In the genomic region with DNA sequence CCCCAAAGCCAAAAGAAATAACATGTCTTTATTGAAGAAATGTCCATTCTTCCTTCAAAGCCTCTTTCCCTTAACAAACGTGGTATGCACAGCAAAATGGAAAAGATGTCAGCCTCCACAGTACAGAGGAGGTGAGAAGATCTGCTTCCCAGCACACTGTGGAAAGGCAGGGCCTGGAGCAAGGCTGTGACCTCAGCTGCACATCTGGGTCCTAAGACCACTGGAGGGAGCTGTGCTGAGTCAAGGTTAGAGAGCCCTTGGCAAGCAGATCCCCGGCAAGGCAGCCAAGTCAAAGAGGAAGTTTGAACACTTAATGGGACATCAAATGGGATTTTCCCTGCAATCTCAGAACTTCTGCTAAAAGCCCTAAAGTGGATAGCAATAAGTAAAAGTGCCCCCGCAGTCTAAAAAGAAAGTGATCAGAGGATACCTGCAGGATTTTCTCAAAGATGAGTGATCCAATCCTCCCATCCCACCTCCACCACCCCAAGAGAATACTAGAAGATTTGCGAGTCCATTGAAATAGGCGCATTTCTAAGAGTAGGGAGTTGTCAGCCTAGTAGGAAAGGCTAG, we compare ENCODE assay signal across 8 cellular contexts. TPM values are rescaled to one million over a fixed set of nuclear protein-coding genes. Genes with fewer than 3 reads are reported as not detected.
DNase-seq lines count a peak whose midpoint lies in the region; ATAC-seq, FAIRE-seq and TF ChIP-seq lines count a peak whose summit lies in the region.

No MANE protein-coding gene starts in this region.

- CTCF ChIA-PET in activated CD4-positive, alpha-beta T cell treated with anti-CD3 and anti-CD28 coated beads for 36 hours (lab: Charles Lee), result interaction anchor here (0.7 to 2.3 kb wide), 2 partner anchors 28 to 35 kb away, joined by 3 to 10 read pairs; no protein-coding TSS in a partner anchor
- CTCF ChIA-PET in GM12878 (lab: Yijun Ruan, JAX), result interaction anchor here (0.6 to 4.0 kb wide), 7 partner anchors 11 to 726 kb away, joined by 3 to 30 read pairs (median 4); no protein-coding TSS in a partner anchor
- CTCF ChIA-PET in HepG2 (lab: Yijun Ruan, JAX; ENCODE audit: low intra/inter-chr PET ratio, low total read pairs), result interaction anchor here (1.1 kb wide), 1 partner anchor 22 kb away, joined by 3 read pairs; no protein-coding TSS in a partner anchor

- peak; percentile 50 to 60 (median 55); a peak in 5 of 6 replicates for TF ChIP-seq CTCF in GM12878 (IDR thresholded peaks at IDR 0.05 in 2 of 3, conservative IDR thresholded peaks at IDR 0.05 in 1 of 3; ENCODE audit: control insufficient read depth in 2 of 3, extremely low read depth in 1 of 3, insufficient read depth in 1 of 3, low read depth in 3 of 3, low read length in 3 of 3)
- peak; percentile 89 for TF ChIP-seq CTCF in HepG2 (CRISPR knock-in tag; IDR thresholded peaks at IDR 0.05)

- H3K27me3 Mint-ChIP-seq in activated CD4-positive, alpha-beta T cell treated with anti-CD3 and anti-CD28 coated beads for 36 hours, result peaks cover 20% of the 10 kb centered on the region

- H3K4me3 Mint-ChIP-seq in activated CD4-positive, alpha-beta T cell treated with anti-CD3 and anti-CD28 coated beads for 36 hours, result no peak overlapping the region

- H3K36me3 Mint-ChIP-seq in activated CD4-positive, alpha-beta T cell treated with anti-CD3 and anti-CD28 coated beads for 36 hours (ENCODE audit: low read depth), result no peaks in the 10 kb centered on the region

- H3K27me3 ChIP-seq in MG63, result no peaks in the 10 kb centered on the region
- H3K27me3 ChIP-seq in GM12878 (replicated peaks in 1 of 2; ENCODE audit: control insufficient read depth in 2 of 2, insufficient read depth in 2 of 2, low read length in 1 of 2), result no peaks in the 10 kb centered on the region; a peak in 2 of 4 replicates
- H3K27me3 ChIP-seq in HepG2 (ENCODE audit: control insufficient read depth in 1 of 2, insufficient read depth in 2 of 2, low read length in 2 of 2), result no peaks in the 10 kb centered on the region
- H3K27me3 ChIP-seq in neuronal stem cell (ENCODE audit: control insufficient read depth in 3 of 3, insufficient read depth in 3 of 3, low read depth in 1 of 3, low read length in 3 of 3), result no peaks in the 10 kb centered on the region

- ATAC-seq in activated CD4-positive, alpha-beta T cell treated with anti-CD3 and anti-CD28 coated beads for 36 hours, result no peak
- ATAC-seq in GM12878, result peak; percentile 87
- ATAC-seq in HepG2, result peak; percentile 82
- no peak for ATAC-seq in GM19395 (IDR thresholded peaks at IDR 0.05; ENCODE audit: unreplicated experiment)

- H2BK12ac ChIP-seq in neuronal stem cell (ENCODE audit: low read length), result no peak overlapping the region

- FAIRE-seq in GM12878 (lab: Jason Lieb, UNC), result no peak
- FAIRE-seq in HepG2 (lab: Jason Lieb, UNC), result peak; percentile 80

- H4K91ac ChIP-seq in neuronal stem cell (ENCODE audit: low read depth, low read length, poor library complexity), result no peak overlapping the region

- no peak overlapping the region for H3K4ac ChIP-seq in neuronal stem cell (ENCODE audit: low read length)

- no peak for TF ChIP-seq EP300 in GM12878 (IDR thresholded peaks at IDR 0.05; ENCODE audit: borderline replicate concordance in 1 of 2, control insufficient read depth in 1 of 2, low read depth in 2 of 2, low read length in 2 of 2)
- peak in 1 of 2 experiments; percentile 6; a peak in 1 of 4 replicates for TF ChIP-seq EP300 in HepG2 (IDR thresholded peaks at IDR 0.05; ENCODE audit: low read depth in 2 of 2, low read length in 2 of 2)
- TF ChIP-seq EP300 in HepG2 (CRISPR knock-in tag; IDR thresholded peaks at IDR 0.05; ENCODE audit: borderline replicate concordance), result no peak

- H3K4me3 ChIP-seq in MG63 (no peak overlapping the region), GM12878 (no peak overlapping the region), HepG2 (replicated peaks in 1 of 3; ENCODE audit: insufficient read depth in 1 of 3, low read depth in 2 of 3, low read length in 3 of 3) (no peak overlapping the region), neuronal stem cell (ENCODE audit: low read length in 2 of 2) (no peak overlapping the region)

- POLR2A ChIA-PET in activated CD4-positive, alpha-beta T cell treated with anti-CD3 and anti-CD28 coated beads for 36 hours (lab: Charles Lee), result no interaction called here
- POLR2A ChIA-PET in GM12878 (lab: Charles Lee) (no interaction called here), HepG2 (lab: Yijun Ruan, JAX) (interaction anchor here (1.2 to 4.3 kb wide), 3 partner anchors 41 to 72 kb away, joined by 4 to 36 read pairs (median 6); a partner anchor contains a TSS)

- H4K20me1 ChIP-seq in GM12878 (ENCODE audit: control insufficient read depth, insufficient read depth) (no peaks in the 10 kb centered on the region), HepG2 (ENCODE audit: insufficient read depth, low read length) (no peaks in the 10 kb centered on the region)

- peak; percentile 30 for DNase-seq in activated CD4-positive, alpha-beta T cell treated with anti-CD3 and anti-CD28 coated beads for 36 hours
- no peak for DNase-seq in activated CD4-positive, alpha-beta T cell treated with anti-CD3 and anti-CD28 coated beads for 4 hours
- DNase-seq in MG63 (peak; percentile 81), GM12878 (ENCODE audit: low read depth, low spot score) (peak; percentile 1), HepG2 (ENCODE audit: low spot score) (peak; percentile 80), neuronal stem cell (ENCODE audit: low spot score) (no peak), cerebellum (ENCODE audit: low spot score) (no peak)

- no peaks in the 10 kb centered on the region for H3K79me1 ChIP-seq in neuronal stem cell (ENCODE audit: low read depth, low read length)

- no peak overlapping the region for H3K18ac ChIP-seq in neuronal stem cell (ENCODE audit: low read length)

- H3K4me1 Mint-ChIP-seq in activated CD4-positive, alpha-beta T cell treated with anti-CD3 and anti-CD28 coated beads for 36 hours, result no peaks in the 10 kb centered on the region

- 44% methylated on average over 5 of the region's 5 CpGs for WGBS in GM12878 (ENCODE audit: insufficient coverage, insufficient replicate concordance, low lambda C conversion rate, missing lambda C conversion rate)
- 39% methylated on average over 5 of the region's 5 CpGs for WGBS in HepG2 (ENCODE audit: low lambda C conversion rate)
- no CpG with 5 or more reads among the region's 5 CpGs for WGBS in neuronal stem cell (ENCODE audit: extremely low coverage in 2 of 2, insufficient read length in 2 of 2, insufficient replicate concordance in 1 of 2), 2 donors

- H3K9me3 Mint-ChIP-seq in activated CD4-positive, alpha-beta T cell treated with anti-CD3 and anti-CD28 coated beads for 36 hours (ENCODE audit: low read depth), result no peaks in the 10 kb centered on the region

- H3K4me2 ChIP-seq in GM12878 (ENCODE audit: control insufficient read depth, insufficient read depth) (no peak overlapping the region), HepG2 (ENCODE audit: low read depth, low read length) (no peak overlapping the region), neuronal stem cell (ENCODE audit: insufficient read depth, low read length, poor library complexity, severe bottlenecking) (no peak overlapping the region)

- no peak overlapping the region for H2BK120ac ChIP-seq in neuronal stem cell (ENCODE audit: low read depth, low read length)

- no peak overlapping the region for H2AK5ac ChIP-seq in neuronal stem cell (ENCODE audit: low read depth, low read length)

- no peak overlapping the region for H3K27ac Mint-ChIP-seq in activated CD4-positive, alpha-beta T cell treated with anti-CD3 and anti-CD28 coated beads for 36 hours

- RAD21 ChIA-PET in GM12878 (lab: Charles Lee; ENCODE audit: unreplicated experiment), result interaction anchor here (0.7 to 1.6 kb wide), 2 partner anchors 14 to 28 kb away, joined by 3 to 6 read pairs; no protein-coding TSS in a partner anchor

- no peak overlapping the region for H2BK15ac ChIP-seq in neuronal stem cell (ENCODE audit: low read length)

- H3K9me3 ChIP-seq in MG63, result no peaks in the 10 kb centered on the region
- H3K9me3 ChIP-seq in GM12878 (replicated peaks; ENCODE audit: control insufficient read depth, insufficient read depth, low read length), result no peaks in the 10 kb centered on the region
- no peaks in the 10 kb centered on the region for H3K9me3 ChIP-seq in HepG2 (ENCODE audit: low read length)
- H3K9me3 ChIP-seq in neuronal stem cell (replicated peaks in 1 of 2; ENCODE audit: control insufficient read depth in 2 of 2, insufficient read depth in 1 of 2, low read depth in 1 of 2, low read length in 2 of 2), result no peaks in the 10 kb centered on the region

- H3K14ac ChIP-seq in neuronal stem cell (ENCODE audit: low read length), result no peak overlapping the region

- no peak overlapping the region for H2BK5ac ChIP-seq in neuronal stem cell (ENCODE audit: low read length)

- H3K9ac ChIP-seq in GM12878 (ENCODE audit: control insufficient read depth, insufficient read depth, low read length) (no peak overlapping the region), HepG2 (ENCODE audit: insufficient read depth, low read depth, low read length) (no peak overlapping the region), neuronal stem cell (ENCODE audit: low read depth, low read length, poor library complexity) (no peak overlapping the region)

- H3K23ac ChIP-seq in neuronal stem cell (ENCODE audit: low read depth, low read length, poor library complexity), result no peak overlapping the region

- H3K79me2 ChIP-seq in GM12878 (ENCODE audit: control insufficient read depth, insufficient read depth, low read length), result no peaks in the 10 kb centered on the region
- H3K79me2 ChIP-seq in HepG2 (ENCODE audit: insufficient read depth, low read length), result no peaks in the 10 kb centered on the region

- intact Hi-C loops in activated CD4-positive, alpha-beta T cell treated with anti-CD3 and anti-CD28 coated beads for 36 hours (cut with DNase I, micrococcal nuclease), result no loop called here
- intact Hi-C loops in GM12878 (cut with micrococcal nuclease; ENCODE audit: unreplicated experiment), result no loop called here
- intact Hi-C loops in HepG2 (cut with micrococcal nuclease; ENCODE audit: unreplicated experiment), result loop anchor here (5.0 kb wide), 2 partner anchors 43 to 102 kb away; a partner anchor contains a TSS

- no peak overlapping the region for H3K27ac ChIP-seq in GM12878 (ENCODE audit: control insufficient read depth, insufficient read depth)
- no peak overlapping the region for H3K27ac ChIP-seq in HepG2 (ENCODE audit: extremely low read length, insufficient read depth, low read length)
- no peak overlapping the region for H3K27ac ChIP-seq in neuronal stem cell (replicated peaks; ENCODE audit: low read length)

- TF ChIP-seq RAD21 in GM12878 (IDR thresholded peaks at IDR 0.05; ENCODE audit: insufficient read depth, low read depth, low read length) (no peak), HepG2 (CRISPR knock-in tag; IDR thresholded peaks at IDR 0.05) (peak; percentile 46; the same call in 1 of the 2 replicates)

- SMC1A ChIA-PET in GM12878 (lab: Charles Lee; ENCODE audit: uncharacterized antibody, unreplicated experiment), result interaction anchor here (2.3 kb wide), 1 partner anchor 28 kb away, joined by 7 read pairs; no protein-coding TSS in a partner anchor

- no peak overlapping the region for H4K8ac ChIP-seq in neuronal stem cell (ENCODE audit: low read depth, low read length)

- BruUV-seq in GM12878 (replicated peaks; lab: Mats Ljungman, UMichigan) (no TSS peak), HepG2 (replicated peaks; lab: Mats Ljungman, UMichigan) (no TSS peak)

- H3K36me3 ChIP-seq in MG63, result no peaks in the 10 kb centered on the region
- no peaks in the 10 kb centered on the region for H3K36me3 ChIP-seq in GM12878 (ENCODE audit: control insufficient read depth in 2 of 2, insufficient read depth in 2 of 2, low read length in 1 of 2)
- H3K36me3 ChIP-seq in HepG2 (replicated peaks in 1 of 2; ENCODE audit: control insufficient read depth in 1 of 2, insufficient read depth in 2 of 2, low read length in 2 of 2), result no peaks in the 10 kb centered on the region
- no peaks in the 10 kb centered on the region for H3K36me3 ChIP-seq in neuronal stem cell (replicated peaks in 1 of 2; ENCODE audit: control insufficient read depth in 2 of 2, insufficient read depth in 2 of 2, low read length in 2 of 2)

- H3K4me1 ChIP-seq in GM12878 (ENCODE audit: control insufficient read depth, insufficient read depth, low read length), result no peaks in the 10 kb centered on the region
- H3K4me1 ChIP-seq in HepG2 (ENCODE audit: insufficient read depth, low read length), result peaks cover 74% of the 10 kb centered on the region
- H3K4me1 ChIP-seq in neuronal stem cell (ENCODE audit: control insufficient read depth in 2 of 2, insufficient read depth in 1 of 2, low read depth in 1 of 2, low read length in 2 of 2), result peaks cover 11 to 28% of the 10 kb centered on the region in 2 donors

- TF ChIP-seq POLR2A in GM12878 (IDR thresholded peaks at IDR 0.05; ENCODE audit: low read depth, low read length) (no peak), HepG2 (IDR thresholded peaks at IDR 0.05; ENCODE audit: insufficient read depth in 1 of 2, low read depth in 2 of 2, low read length in 2 of 2) (no peak)

- in situ Hi-C loops in GM12878 (cut with MboI) (loop anchor here (10.0 kb wide), 1 partner anchor 315 kb away; no protein-coding TSS in a partner anchor), HepG2 (cut with HindIII; ENCODE audit: extremely low pct_ligation_motif_present, low pct_unique_long_range_greater_than_20kb) (loop anchor here (5.0 kb wide), 1 partner anchor 73 kb away; a partner anchor contains a TSS)

- no peak overlapping the region for H2AFZ ChIP-seq in GM12878 (ENCODE audit: control insufficient read depth, low read depth, low read length)
- H2AFZ ChIP-seq in HepG2 (ENCODE audit: low read length), result no peak overlapping the region
- no peak overlapping the region for H2AFZ ChIP-seq in neuronal stem cell (ENCODE audit: low read length)

RNA-seq across cellular contexts. Expression of a gene that starts 39.4 kb away (rescaled TPM):
- total RNA-seq in activated CD4-positive, alpha-beta T cell treated with anti-CD3 and anti-CD28 coated beads for 36 hours, result 1 to 10 TPM; 1.8 to 1.9 TPM
- 0.20 TPM in 1 of 2 replicates, not detected in the other for total RNA-seq in MG63 (2014; rRNA removed; shearing (Covaris generic); ENCODE audit: low replicate concordance)
- total RNA-seq in GM12878 (2013; cell fraction: nucleolus; rRNA removed), result 5.3 and 6.0 TPM in 2 replicates
- total RNA-seq in GM12878 (2014; rRNA removed) (0.93 and 0.96 TPM in 2 replicates), GM12878 (2014; rRNA removed; fragmentation: Illumina TruSeq; extraction: Trizol) (0.28 and 0.31 TPM in 2 replicates), GM12878 (2021) (0.48 and 0.74 TPM in 2 replicates), HepG2 (2016; rRNA removed; fragmentation: Illumina TruSeq; extraction: Trizol) (0.87 and 2.4 TPM in 2 replicates), cerebellum (0.64 TPM)
- polyA plus RNA-seq in GM12878 (2011; ENCODE audit: low read depth), result 1.1 TPM
- polyA plus RNA-seq in GM12878 (2011; rRNA removed) (1.2 and 1.6 TPM in 2 replicates), GM12878 (2014; fragmentation: Illumina TruSeq; extraction: Trizol) (0.32 and 0.46 TPM in 2 replicates), GM12878 (2014; fragmentation: Nextera tagmentation; extraction: Ambion mirVana) (under 1 TPM in 1 of 2 experiments, not detected in 1; 0.11 TPM), GM12878 (2014; rRNA removed) (0.74 and 0.96 TPM in 2 replicates), GM12878 (2016; fragmentation: Nextera tagmentation; extraction: Ambion mirVana) (under 1 TPM; 0.11 to 0.37 TPM), HepG2 (2011; rRNA removed) (2.5 TPM in 2 replicates)
- 0.70 and 0.87 TPM in 2 replicates for polyA plus RNA-seq in GM12878 (2011; cell fraction: cytosol; rRNA removed)
- 12.0 and 12.9 TPM in 2 replicates for polyA plus RNA-seq in GM12878 (2011; cell fraction: nucleus; rRNA removed)
- polyA plus RNA-seq in GM12878 (2012), result 2.3 TPM in 2 replicates
- 0.37 and 0.62 TPM in 2 replicates for polyA minus RNA-seq in GM12878 (2011; rRNA and poly(A)+ RNA removed)
- not detected in 2 replicates for polyA minus RNA-seq in GM12878 (2011; cell fraction: cytosol; rRNA and poly(A)+ RNA removed)
- polyA minus RNA-seq in GM12878 (2011; cell fraction: nucleus; rRNA and poly(A)+ RNA removed), result 1.2 and 1.9 TPM in 2 replicates
- 0.26 and 0.30 TPM in 2 replicates for total RNA-seq in HepG2 (2016; cell fraction: cytosol; rRNA removed; fragmentation: Illumina TruSeq; extraction: Trizol; ENCODE audit: low read depth)
- total RNA-seq in HepG2 (2016; cell fraction: insoluble cytoplasmic fraction; rRNA removed; fragmentation: Illumina TruSeq; extraction: Trizol), result 1.1 and 2.3 TPM in 2 replicates
- 0.55 and 0.80 TPM in 2 replicates for total RNA-seq in HepG2 (2016; cell fraction: membrane; rRNA removed; fragmentation: Illumina TruSeq; extraction: Trizol)
- total RNA-seq in HepG2 (2016; cell fraction: nucleus; rRNA removed; fragmentation: Illumina TruSeq; extraction: Trizol), result 3.5 and 4.1 TPM in 2 replicates
- 1.00 and 1.4 TPM in 2 replicates for polyA plus RNA-seq in HepG2 (2011; cell fraction: cytosol; rRNA removed)
- polyA plus RNA-seq in HepG2 (2011; cell fraction: nucleus; rRNA removed), result 15.4 and 20.4 TPM in 2 replicates
- 2.4 and 2.5 TPM in 2 replicates for polyA plus RNA-seq in HepG2 (2012)
- 0.23 and 0.29 TPM in 2 replicates for polyA plus RNA-seq in HepG2 (2016; cell fraction: cytosol; fragmentation: Illumina TruSeq; extraction: Trizol; ENCODE audit: low read depth)
- polyA plus RNA-seq in HepG2 (2016; cell fraction: insoluble cytoplasmic fraction; fragmentation: Illumina TruSeq; extraction: Trizol; ENCODE audit: low read depth), result 0.71 and 0.86 TPM in 2 replicates
- 0.43 and 0.89 TPM in 2 replicates for polyA plus RNA-seq in HepG2 (2016; cell fraction: membrane; fragmentation: Illumina TruSeq; extraction: Trizol; ENCODE audit: low read depth)
- 9.8 and 11.9 TPM in 2 replicates for polyA plus RNA-seq in HepG2 (2016; cell fraction: nucleus; fragmentation: Illumina TruSeq; extraction: Trizol; ENCODE audit: insufficient read depth, low read depth)
- polyA minus RNA-seq in HepG2 (2011; rRNA and poly(A)+ RNA removed; ENCODE audit: low replicate concordance), result 1.6 TPM in 1 of 2 replicates, not detected in the other
- 0.35 TPM in 1 of 2 replicates, not detected in the other for polyA minus RNA-seq in HepG2 (2011; cell fraction: cytosol; rRNA and poly(A)+ RNA removed)
- polyA minus RNA-seq in HepG2 (2011; cell fraction: nucleus; rRNA and poly(A)+ RNA removed), result 2.5 and 4.4 TPM in 2 replicates
- 2.5 TPM for polyA plus RNA-seq in neuronal stem cell (2013, experiment 1 of 2)
- polyA plus RNA-seq in neuronal stem cell (2013, experiment 2 of 2), result 2.1 TPM

RNA-seq across cellular contexts. Expression of a gene that starts 42.7 kb away (rescaled TPM):
- not detected for total RNA-seq in activated CD4-positive, alpha-beta T cell treated with anti-CD3 and anti-CD28 coated beads for 36 hours
- total RNA-seq in MG63 (2014; rRNA removed; shearing (Covaris generic); ENCODE audit: low replicate concordance), result not detected in 2 replicates
- total RNA-seq in GM12878 (2013; cell fraction: nucleolus; rRNA removed), result not detected in 2 replicates
- not detected in 2 replicates for total RNA-seq in GM12878 (2014; rRNA removed)
- total RNA-seq in GM12878 (2014; rRNA removed; fragmentation: Illumina TruSeq; extraction: Trizol), result not detected in 2 replicates
- not detected in 2 replicates for total RNA-seq in GM12878 (2021)
- not detected for polyA plus RNA-seq in GM12878 (2011; ENCODE audit: low read depth)
- not detected in 2 replicates for polyA plus RNA-seq in GM12878 (2011; rRNA removed)
- polyA plus RNA-seq in GM12878 (2011; cell fraction: cytosol; rRNA removed), result not detected in 2 replicates
- polyA plus RNA-seq in GM12878 (2011; cell fraction: nucleus; rRNA removed), result not detected in 2 replicates
- 0.18 TPM in 1 of 2 replicates, not detected in the other for polyA plus RNA-seq in GM12878 (2012)
- not detected in 2 replicates for polyA plus RNA-seq in GM12878 (2014; fragmentation: Illumina TruSeq; extraction: Trizol)
- polyA plus RNA-seq in GM12878 (2014; fragmentation: Nextera tagmentation; extraction: Ambion mirVana), result not detected
- polyA plus RNA-seq in GM12878 (2014; rRNA removed), result not detected in 2 replicates
- not detected for polyA plus RNA-seq in GM12878 (2016; fragmentation: Nextera tagmentation; extraction: Ambion mirVana)
- not detected in 2 replicates for polyA minus RNA-seq in GM12878 (2011; rRNA and poly(A)+ RNA removed)
- polyA minus RNA-seq in GM12878 (2011; cell fraction: cytosol; rRNA and poly(A)+ RNA removed), result not detected in 2 replicates
- polyA minus RNA-seq in GM12878 (2011; cell fraction: nucleus; rRNA and poly(A)+ RNA removed), result not detected in 2 replicates
- not detected in 2 replicates for total RNA-seq in HepG2 (2016; rRNA removed; fragmentation: Illumina TruSeq; extraction: Trizol)
- not detected in 2 replicates for total RNA-seq in HepG2 (2016; cell fraction: cytosol; rRNA removed; fragmentation: Illumina TruSeq; extraction: Trizol; ENCODE audit: low read depth)
- 0.21 and 0.28 TPM in 2 replicates for total RNA-seq in HepG2 (2016; cell fraction: insoluble cytoplasmic fraction; rRNA removed; fragmentation: Illumina TruSeq; extraction: Trizol)
- not detected in 2 replicates for total RNA-seq in HepG2 (2016; cell fraction: membrane; rRNA removed; fragmentation: Illumina TruSeq; extraction: Trizol)
- total RNA-seq in HepG2 (2016; cell fraction: nucleus; rRNA removed; fragmentation: Illumina TruSeq; extraction: Trizol), result not detected in 2 replicates
- polyA plus RNA-seq in HepG2 (2011; rRNA removed), result 0.14 and 0.55 TPM in 2 replicates
- polyA plus RNA-seq in HepG2 (2011; cell fraction: cytosol; rRNA removed), result 0.14 and 0.51 TPM in 2 replicates
- polyA plus RNA-seq in HepG2 (2011; cell fraction: nucleus; rRNA removed), result 0.16 TPM in 1 of 2 replicates, not detected in the other
- 0.25 TPM in 1 of 2 replicates, not detected in the other for polyA plus RNA-seq in HepG2 (2012)
- polyA plus RNA-seq in HepG2 (2016; cell fraction: cytosol; fragmentation: Illumina TruSeq; extraction: Trizol; ENCODE audit: low read depth), result not detected in 2 replicates
- polyA plus RNA-seq in HepG2 (2016; cell fraction: insoluble cytoplasmic fraction; fragmentation: Illumina TruSeq; extraction: Trizol; ENCODE audit: low read depth), result not detected in 2 replicates
- not detected in 2 replicates for polyA plus RNA-seq in HepG2 (2016; cell fraction: membrane; fragmentation: Illumina TruSeq; extraction: Trizol; ENCODE audit: low read depth)
- not detected in 2 replicates for polyA plus RNA-seq in HepG2 (2016; cell fraction: nucleus; fragmentation: Illumina TruSeq; extraction: Trizol; ENCODE audit: insufficient read depth, low read depth)
- polyA minus RNA-seq in HepG2 (2011; rRNA and poly(A)+ RNA removed; ENCODE audit: low replicate concordance), result 0.72 TPM in 1 of 2 replicates, not detected in the other
- polyA minus RNA-seq in HepG2 (2011; cell fraction: cytosol; rRNA and poly(A)+ RNA removed), result not detected in 2 replicates
- not detected in 2 replicates for polyA minus RNA-seq in HepG2 (2011; cell fraction: nucleus; rRNA and poly(A)+ RNA removed)
- polyA plus RNA-seq in neuronal stem cell (2013, experiment 1 of 2), result not detected
- not detected for polyA plus RNA-seq in neuronal stem cell (2013, experiment 2 of 2)
- total RNA-seq in cerebellum, result not detected

RNA-seq across cellular contexts. Expression of a gene that starts 53.4 kb away (rescaled TPM):
- total RNA-seq in activated CD4-positive, alpha-beta T cell treated with anti-CD3 and anti-CD28 coated beads for 36 hours, result not detected
- total RNA-seq in MG63 (2014; rRNA removed; shearing (Covaris generic); ENCODE audit: low replicate concordance), result not detected in 2 replicates
- total RNA-seq in GM12878 (2013; cell fraction: nucleolus; rRNA removed), result not detected in 2 replicates
- total RNA-seq in GM12878 (2014; rRNA removed) (not detected in 2 replicates), GM12878 (2014; rRNA removed; fragmentation: Illumina TruSeq; extraction: Trizol) (not detected in 2 replicates), GM12878 (2021) (not detected in 2 replicates), HepG2 (2016; rRNA removed; fragmentation: Illumina TruSeq; extraction: Trizol) (0.09 and 0.35 TPM in 2 replicates), cerebellum (not detected)
- polyA plus RNA-seq in GM12878 (2011; ENCODE audit: low read depth), result 0.34 TPM
- polyA plus RNA-seq in GM12878 (2011; rRNA removed) (not detected in 2 replicates), GM12878 (2014; fragmentation: Illumina TruSeq; extraction: Trizol) (not detected in 2 replicates), GM12878 (2014; fragmentation: Nextera tagmentation; extraction: Ambion mirVana) (1 to 10 TPM in 1 of 2 experiments, under 1 TPM in 1; 0.11 to 1.4 TPM), GM12878 (2014; rRNA removed) (not detected in 2 replicates), GM12878 (2016; fragmentation: Nextera tagmentation; extraction: Ambion mirVana) (1 to 10 TPM in 1 of 2 experiments, under 1 TPM in 1; 0.71 to 1.0 TPM), HepG2 (2011; rRNA removed) (not detected in 2 replicates)
- polyA plus RNA-seq in GM12878 (2011; cell fraction: cytosol; rRNA removed), result not detected in 2 replicates
- polyA plus RNA-seq in GM12878 (2011; cell fraction: nucleus; rRNA removed), result not detected in 2 replicates
- polyA plus RNA-seq in GM12878 (2012), result 0.37 and 0.39 TPM in 2 replicates
- polyA minus RNA-seq in GM12878 (2011; rRNA and poly(A)+ RNA removed), result not detected in 2 replicates
- not detected in 2 replicates for polyA minus RNA-seq in GM12878 (2011; cell fraction: cytosol; rRNA and poly(A)+ RNA removed)
- polyA minus RNA-seq in GM12878 (2011; cell fraction: nucleus; rRNA and poly(A)+ RNA removed), result not detected in 2 replicates
- total RNA-seq in HepG2 (2016; cell fraction: cytosol; rRNA removed; fragmentation: Illumina TruSeq; extraction: Trizol; ENCODE audit: low read depth), result not detected in 2 replicates
- total RNA-seq in HepG2 (2016; cell fraction: insoluble cytoplasmic fraction; rRNA removed; fragmentation: Illumina TruSeq; extraction: Trizol), result 0.09 and 0.33 TPM in 2 replicates
- total RNA-seq in HepG2 (2016; cell fraction: membrane; rRNA removed; fragmentation: Illumina TruSeq; extraction: Trizol), result not detected in 2 replicates
- total RNA-seq in HepG2 (2016; cell fraction: nucleus; rRNA removed; fragmentation: Illumina TruSeq; extraction: Trizol), result not detected in 2 replicates
- polyA plus RNA-seq in HepG2 (2011; cell fraction: cytosol; rRNA removed), result 0.08 and 0.10 TPM in 2 replicates
- not detected in 2 replicates for polyA plus RNA-seq in HepG2 (2011; cell fraction: nucleus; rRNA removed)
- 0.28 and 0.79 TPM in 2 replicates for polyA plus RNA-seq in HepG2 (2012)
- polyA plus RNA-seq in HepG2 (2016; cell fraction: cytosol; fragmentation: Illumina TruSeq; extraction: Trizol; ENCODE audit: low read depth), result not detected in 2 replicates
- polyA plus RNA-seq in HepG2 (2016; cell fraction: insoluble cytoplasmic fraction; fragmentation: Illumina TruSeq; extraction: Trizol; ENCODE audit: low read depth), result 0.44 TPM in 1 of 2 replicates, not detected in the other
- not detected in 2 replicates for polyA plus RNA-seq in HepG2 (2016; cell fraction: membrane; fragmentation: Illumina TruSeq; extraction: Trizol; ENCODE audit: low read depth)
- not detected in 2 replicates for polyA plus RNA-seq in HepG2 (2016; cell fraction: nucleus; fragmentation: Illumina TruSeq; extraction: Trizol; ENCODE audit: insufficient read depth, low read depth)
- not detected in 2 replicates for polyA minus RNA-seq in HepG2 (2011; rRNA and poly(A)+ RNA removed; ENCODE audit: low replicate concordance)
- not detected in 2 replicates for polyA minus RNA-seq in HepG2 (2011; cell fraction: cytosol; rRNA and poly(A)+ RNA removed)
- polyA minus RNA-seq in HepG2 (2011; cell fraction: nucleus; rRNA and poly(A)+ RNA removed), result 0.64 TPM in 1 of 2 replicates, not detected in the other
- not detected for polyA plus RNA-seq in neuronal stem cell (2013, experiment 1 of 2)
- not detected for polyA plus RNA-seq in neuronal stem cell (2013, experiment 2 of 2)

Comparison
In these comparisons a context has a peak if more than half of its experiments do, and no peak if none do; other contexts are left out.
1. DNase-seq: peak in activated CD4-positive, alpha-beta T cell treated with anti-CD3 and anti-CD28 coated beads for 36 hours (single experiment), MG63 (single experiment), GM12878 (single experiment) and HepG2 (single experiment); none in activated CD4-positive, alpha-beta T cell treated with anti-CD3 and anti-CD28 coated beads for 4 hours (0 of 2), neuronal stem cell (single experiment) and cerebellum (single experiment).
2. ATAC-seq: peak in GM12878 (single experiment) and HepG2 (single experiment); none in activated CD4-positive, alpha-beta T cell treated with anti-CD3 and anti-CD28 coated beads for 36 hours (single experiment) and GM19395 (single experiment).